Comparison of ENCODE assay signal across 28 cellular contexts in genomic region chr2:170897108-170897507, GRCh38.
"Had no signal": no experiment of that assay in that cellular context is flagged by ENCODE, and none has a peak within 500 bp of the region (broad histone marks: within the 10 kb centered on the region; RNA-seq: fewer than 3 reads in every experiment).

No MANE protein-coding gene starts in this region.

- H3K36me3 ChIP-seq: neural progenitor cell, ovary, spleen, suprapubic skin, tibial artery, transverse colon, upper lobe of right lung, uterus had no signal

- H2AFZ ChIP-seq: neural progenitor cell, parathyroid adenoma had no signal

- H3K27me3 ChIP-seq: neural progenitor cell, ovary, spleen, suprapubic skin, testis, tibial artery, transverse colon, upper lobe of right lung, uterus had no signal

- H3K4me3 ChIP-seq: neural progenitor cell, ovary, psoas muscle, skin epidermis, smooth muscle cell, spleen, suprapubic skin, testis, tibial artery, transverse colon, upper lobe of right lung, uterus had no signal

- H3K79me2 ChIP-seq: parathyroid adenoma had no signal

- H3K9me3 ChIP-seq: ovary, psoas muscle, spleen, suprapubic skin, testis, tibial artery, transverse colon, upper lobe of right lung, uterus had no signal

- H3K27ac ChIP-seq: neural progenitor cell, ovary, parathyroid adenoma, psoas muscle, skin epidermis, spleen, suprapubic skin, testis, tibial artery, transverse colon, upper lobe of right lung, uterus had no signal

- H3K4me2 ChIP-seq: neural progenitor cell, smooth muscle cell had no signal

- H3K4me1 ChIP-seq: parathyroid adenoma, psoas muscle, spleen, suprapubic skin, transverse colon, upper lobe of right lung, uterus had no signal

- DNase-seq: natural killer cell; occipital lobe; ovary; posterior cingulate gyrus; psoas muscle; right cardiac atrium; spleen; stimulated activated CD4-positive, alpha-beta T cell treated with anti-CD3 and anti-CD28 coated beads, Interleukin-12 subunit alpha, Interleukin-12 subunit beta, amount 100 ng/mL, for 4 hours; stimulated activated CD4-positive, alpha-beta T cell treated with anti-CD3 and anti-CD28 coated beads, Interleukin-1b, Interleukin-23, amount 100 ng/mL, for 48 hours; stimulated activated CD4-positive, alpha-beta T cell treated with anti-CD3 and anti-CD28 coated beads, Interleukin-4, amount 100 ng/mL, for 1 hour; stimulated activated CD4-positive, alpha-beta T cell treated with anti-CD3 and anti-CD28 coated beads, Interleukin-4, amount 100 ng/mL, for 4 hours; stimulated activated CD8-positive, alpha-beta memory T cell treated with anti-CD3 and anti-CD28 coated beads, Interleukin-4, amount 100 ng/mL, for 48 hours; stimulated activated naive CD4-positive, alpha-beta T cell; stimulated activated naive CD8-positive, alpha-beta T cell treated with anti-CD3 and anti-CD28 coated beads, Interleukin-15, amount 100 ng/mL, for 72 hours; stimulated activated naive CD8-positive, alpha-beta T cell treated with anti-CD3 and anti-CD28 coated beads, Interleukin-15, Interleukin-2, amounts not matched to agents 100 U/mL and 50 U/mL, for 24 hours; substantia nigra; testis; tibial artery; transverse colon; upper lobe of right lung; uterus had no signal

- ATAC-seq: natural killer cell; psoas muscle; right cardiac atrium; sciatic nerve; stimulated activated memory B cell treated with anti-CD40 and anti-IgM and Interleukin-4, amounts not matched to agents 10 μg/mL and 1 μg/mL and 100 μg/mL, for 72 hours; stimulated activated naive CD8-positive, alpha-beta T cell treated with anti-CD3 and anti-CD28 coated beads, Interleukin-15, amount 100 ng/mL, for 72 hours; stimulated activated naive CD8-positive, alpha-beta T cell treated with anti-CD3 and anti-CD28 coated beads, Interleukin-15, Interleukin-2, amounts not matched to agents 100 U/mL and 50 U/mL, for 24 hours; upper lobe of right lung had no signal

- H3K9ac ChIP-seq: neural progenitor cell, parathyroid adenoma had no signal
